ENCODE assay signal across 2 cellular contexts in the genomic region with DNA sequence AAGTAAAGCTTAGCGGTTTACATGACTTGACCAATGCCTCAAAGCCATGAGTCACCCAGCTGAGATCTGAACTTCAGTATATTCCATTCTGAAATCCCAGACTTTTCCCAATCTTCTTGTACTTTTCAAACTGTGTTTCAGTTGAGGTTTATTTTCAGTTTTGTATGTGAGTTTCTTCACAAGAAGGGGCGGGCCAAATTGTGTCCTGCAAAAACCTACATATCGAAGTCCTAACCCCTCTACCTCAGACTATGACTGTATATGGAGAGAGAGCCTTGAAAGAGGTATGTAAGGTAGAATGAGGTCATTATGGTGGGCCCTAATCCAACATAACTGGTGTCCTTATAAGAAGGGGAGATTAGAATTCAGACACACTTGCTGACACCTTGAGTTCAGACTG.
TF ChIP-seq lines count a peak whose summit lies in the region.

No MANE protein-coding gene starts in this region.

TF ChIP-seq in liver, 16 proteins besides CTCF, POLR2A, EP300 and RAD21 (continued from another document):
- TF ChIP-seq, protein P1, sequence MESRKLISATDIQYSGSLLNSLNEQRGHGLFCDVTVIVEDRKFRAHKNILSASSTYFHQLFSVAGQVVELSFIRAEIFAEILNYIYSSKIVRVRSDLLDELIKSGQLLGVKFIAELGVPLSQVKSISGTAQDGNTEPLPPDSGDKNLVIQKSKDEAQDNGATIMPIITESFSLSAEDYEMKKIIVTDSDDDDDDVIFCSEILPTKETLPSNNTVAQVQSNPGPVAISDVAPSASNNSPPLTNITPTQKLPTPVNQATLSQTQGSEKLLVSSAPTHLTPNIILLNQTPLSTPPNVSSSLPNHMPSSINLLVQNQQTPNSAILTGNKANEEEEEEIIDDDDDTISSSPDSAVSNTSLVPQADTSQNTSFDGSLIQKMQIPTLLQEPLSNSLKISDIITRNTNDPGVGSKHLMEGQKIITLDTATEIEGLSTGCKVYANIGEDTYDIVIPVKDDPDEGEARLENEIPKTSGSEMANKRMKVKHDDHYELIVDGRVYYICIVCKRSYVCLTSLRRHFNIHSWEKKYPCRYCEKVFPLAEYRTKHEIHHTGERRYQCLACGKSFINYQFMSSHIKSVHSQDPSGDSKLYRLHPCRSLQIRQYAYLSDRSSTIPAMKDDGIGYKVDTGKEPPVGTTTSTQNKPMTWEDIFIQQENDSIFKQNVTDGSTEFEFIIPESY (IDR thresholded peaks at IDR 0.05): no peak
- TF ChIP-seq TAF1 (conservative IDR thresholded peaks at IDR 0.05): no peak
- no peak for TF ChIP-seq NR2F2 (IDR thresholded peaks at IDR 0.05)
- TF ChIP-seq YY1 (IDR thresholded peaks at IDR 0.05): no peak
- TF ChIP-seq EGR1 (IDR thresholded peaks at IDR 0.05; ENCODE audit: low read depth in 2 of 2): no peak

TF ChIP-seq in HepG2, 621 proteins besides CTCF, POLR2A, EP300 and RAD21:
- TF ChIP-seq PAXIP1 (CRISPR knock-in tag; conservative IDR thresholded peaks at IDR 0.05) (no peak), DR1 (CRISPR knock-in tag; IDR thresholded peaks at IDR 0.05) (no peak), ZNF501 (CRISPR knock-in tag; IDR thresholded peaks at IDR 0.05) (no peak), PRPF4 (IDR thresholded peaks at IDR 0.05; ENCODE audit: low read depth, low read length, poor library complexity, severe bottlenecking) (no peak), ZNF331 (CRISPR knock-in tag; IDR thresholded peaks at IDR 0.05) (no peak), CHD2 (IDR thresholded peaks at IDR 0.05; ENCODE audit: low read depth, low read length) (no peak), CREBL2 (CRISPR knock-in tag; IDR thresholded peaks at IDR 0.05; ENCODE audit: borderline replicate concordance) (no peak), ZNF101 (CRISPR knock-in tag; IDR thresholded peaks at IDR 0.05; ENCODE audit: borderline replicate concordance, low read depth) (no peak), ZFY (CRISPR knock-in tag; IDR thresholded peaks at IDR 0.05) (no peak), ZSCAN29 (CRISPR knock-in tag; conservative IDR thresholded peaks at IDR 0.05) (no peak), ZNF766 (CRISPR knock-in tag; IDR thresholded peaks at IDR 0.05; ENCODE audit: borderline replicate concordance) (no peak), ZNF605 (CRISPR knock-in tag; IDR thresholded peaks at IDR 0.05) (no peak), SP2 (CRISPR knock-in tag; IDR thresholded peaks at IDR 0.05) (no peak), TOPORS (CRISPR knock-in tag; IDR thresholded peaks at IDR 0.05) (no peak), HNRNPK (IDR thresholded peaks at IDR 0.05; ENCODE audit: low read depth, low read length, poor library complexity, severe bottlenecking) (no peak), MAF1 (CRISPR knock-in tag; IDR thresholded peaks at IDR 0.05; ENCODE audit: borderline replicate concordance) (no peak)
- TF ChIP-seq, protein P2, sequence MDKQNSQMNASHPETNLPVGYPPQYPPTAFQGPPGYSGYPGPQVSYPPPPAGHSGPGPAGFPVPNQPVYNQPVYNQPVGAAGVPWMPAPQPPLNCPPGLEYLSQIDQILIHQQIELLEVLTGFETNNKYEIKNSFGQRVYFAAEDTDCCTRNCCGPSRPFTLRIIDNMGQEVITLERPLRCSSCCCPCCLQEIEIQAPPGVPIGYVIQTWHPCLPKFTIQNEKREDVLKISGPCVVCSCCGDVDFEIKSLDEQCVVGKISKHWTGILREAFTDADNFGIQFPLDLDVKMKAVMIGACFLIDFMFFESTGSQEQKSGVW (CRISPR knock-in tag; IDR thresholded peaks at IDR 0.05; ENCODE audit: borderline replicate concordance): no peak
- TF ChIP-seq, protein P3, sequence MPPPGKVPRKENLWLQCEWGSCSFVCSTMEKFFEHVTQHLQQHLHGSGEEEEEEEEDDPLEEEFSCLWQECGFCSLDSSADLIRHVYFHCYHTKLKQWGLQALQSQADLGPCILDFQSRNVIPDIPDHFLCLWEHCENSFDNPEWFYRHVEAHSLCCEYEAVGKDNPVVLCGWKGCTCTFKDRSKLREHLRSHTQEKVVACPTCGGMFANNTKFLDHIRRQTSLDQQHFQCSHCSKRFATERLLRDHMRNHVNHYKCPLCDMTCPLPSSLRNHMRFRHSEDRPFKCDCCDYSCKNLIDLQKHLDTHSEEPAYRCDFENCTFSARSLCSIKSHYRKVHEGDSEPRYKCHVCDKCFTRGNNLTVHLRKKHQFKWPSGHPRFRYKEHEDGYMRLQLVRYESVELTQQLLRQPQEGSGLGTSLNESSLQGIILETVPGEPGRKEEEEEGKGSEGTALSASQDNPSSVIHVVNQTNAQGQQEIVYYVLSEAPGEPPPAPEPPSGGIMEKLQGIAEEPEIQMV (CRISPR knock-in tag; IDR thresholded peaks at IDR 0.05; ENCODE audit: low read depth): no peak
- TF ChIP-seq, protein P4, sequence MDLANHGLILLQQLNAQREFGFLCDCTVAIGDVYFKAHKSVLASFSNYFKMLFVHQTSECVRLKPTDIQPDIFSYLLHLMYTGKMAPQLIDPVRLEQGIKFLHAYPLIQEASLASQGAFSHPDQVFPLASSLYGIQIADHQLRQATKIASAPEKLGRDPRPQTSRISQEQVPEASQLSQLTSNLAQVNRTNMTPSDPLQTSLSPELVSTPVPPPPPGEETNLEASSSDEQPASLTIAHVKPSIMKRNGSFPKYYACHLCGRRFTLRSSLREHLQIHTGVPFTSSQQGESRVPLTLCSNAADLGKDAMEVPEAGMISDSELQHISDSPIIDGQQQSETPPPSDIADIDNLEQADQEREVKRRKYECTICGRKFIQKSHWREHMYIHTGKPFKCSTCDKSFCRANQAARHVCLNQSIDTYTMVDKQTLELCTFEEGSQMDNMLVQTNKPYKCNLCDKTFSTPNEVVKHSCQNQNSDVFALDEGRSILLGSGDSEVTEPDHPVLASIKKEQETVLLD (CRISPR knock-in tag; IDR thresholded peaks at IDR 0.05; ENCODE audit: low read depth): no peak
- TF ChIP-seq, protein P5, sequence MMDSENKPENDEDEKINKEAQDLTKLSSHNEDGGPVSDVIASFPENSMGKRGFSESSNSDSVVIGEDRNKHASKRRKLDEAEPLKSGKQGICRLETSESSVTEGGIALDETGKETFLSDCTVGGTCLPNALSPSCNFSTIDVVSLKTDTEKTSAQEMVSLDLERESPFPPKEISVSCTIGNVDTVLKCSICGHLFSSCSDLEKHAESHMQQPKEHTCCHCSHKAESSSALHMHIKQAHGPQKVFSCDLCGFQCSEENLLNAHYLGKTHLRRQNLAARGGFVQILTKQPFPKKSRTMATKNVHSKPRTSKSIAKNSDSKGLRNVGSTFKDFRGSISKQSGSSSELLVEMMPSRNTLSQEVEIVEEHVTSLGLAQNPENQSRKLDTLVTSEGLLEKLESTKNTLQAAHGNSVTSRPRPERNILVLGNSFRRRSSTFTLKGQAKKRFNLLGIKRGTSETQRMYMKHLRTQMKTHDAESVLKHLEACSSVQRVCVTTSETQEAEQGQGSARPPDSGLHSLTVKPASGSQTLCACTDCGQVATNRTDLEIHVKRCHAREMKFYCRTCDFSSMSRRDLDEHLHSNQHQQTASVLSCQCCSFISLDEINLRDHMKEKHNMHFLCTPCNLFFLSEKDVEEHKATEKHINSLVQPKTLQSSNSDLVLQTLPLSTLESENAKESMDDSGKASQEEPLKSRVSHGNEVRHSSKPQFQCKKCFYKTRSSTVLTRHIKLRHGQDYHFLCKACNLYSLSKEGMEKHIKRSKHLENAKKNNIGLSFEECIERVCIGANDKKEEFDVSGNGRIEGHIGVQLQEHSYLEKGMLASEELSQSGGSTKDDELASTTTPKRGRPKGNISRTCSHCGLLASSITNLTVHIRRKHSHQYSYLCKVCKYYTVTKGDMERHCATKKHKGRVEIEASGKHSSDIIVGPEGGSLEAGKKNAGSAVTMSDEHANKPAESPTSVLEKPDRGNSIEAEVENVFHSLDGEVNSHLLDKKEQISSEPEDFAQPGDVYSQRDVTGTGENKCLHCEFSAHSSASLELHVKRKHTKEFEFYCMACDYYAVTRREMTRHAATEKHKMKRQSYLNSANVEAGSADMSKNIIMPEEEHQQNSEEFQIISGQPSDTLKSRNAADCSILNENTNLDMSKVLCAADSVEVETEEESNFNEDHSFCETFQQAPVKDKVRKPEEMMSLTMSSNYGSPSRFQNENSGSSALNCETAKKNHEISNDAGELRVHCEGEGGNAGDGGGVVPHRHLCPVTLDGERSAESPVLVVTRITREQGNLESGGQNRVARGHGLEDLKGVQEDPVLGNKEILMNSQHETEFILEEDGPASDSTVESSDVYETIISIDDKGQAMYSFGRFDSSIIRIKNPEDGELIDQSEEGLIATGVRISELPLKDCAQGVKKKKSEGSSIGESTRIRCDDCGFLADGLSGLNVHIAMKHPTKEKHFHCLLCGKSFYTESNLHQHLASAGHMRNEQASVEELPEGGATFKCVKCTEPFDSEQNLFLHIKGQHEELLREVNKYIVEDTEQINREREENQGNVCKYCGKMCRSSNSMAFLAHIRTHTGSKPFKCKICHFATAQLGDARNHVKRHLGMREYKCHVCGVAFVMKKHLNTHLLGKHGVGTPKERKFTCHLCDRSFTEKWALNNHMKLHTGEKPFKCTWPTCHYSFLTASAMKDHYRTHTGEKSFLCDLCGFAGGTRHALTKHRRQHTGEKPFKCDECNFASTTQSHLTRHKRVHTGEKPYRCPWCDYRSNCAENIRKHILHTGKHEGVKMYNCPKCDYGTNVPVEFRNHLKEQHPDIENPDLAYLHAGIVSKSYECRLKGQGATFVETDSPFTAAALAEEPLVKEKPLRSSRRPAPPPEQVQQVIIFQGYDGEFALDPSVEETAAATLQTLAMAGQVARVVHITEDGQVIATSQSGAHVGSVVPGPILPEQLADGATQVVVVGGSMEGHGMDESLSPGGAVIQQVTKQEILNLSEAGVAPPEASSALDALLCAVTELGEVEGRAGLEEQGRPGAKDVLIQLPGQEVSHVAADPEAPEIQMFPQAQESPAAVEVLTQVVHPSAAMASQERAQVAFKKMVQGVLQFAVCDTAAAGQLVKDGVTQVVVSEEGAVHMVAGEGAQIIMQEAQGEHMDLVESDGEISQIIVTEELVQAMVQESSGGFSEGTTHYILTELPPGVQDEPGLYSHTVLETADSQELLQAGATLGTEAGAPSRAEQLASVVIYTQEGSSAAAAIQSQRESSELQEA (CRISPR knock-in tag; IDR thresholded peaks at IDR 0.05; ENCODE audit: not compliant biosample characterization): no peak
